ENCODE assay signal across 8 cellular contexts in genomic region chr5:81513982-81514381, GRCh38.
DNase-seq lines count a peak whose midpoint lies in the region; ATAC-seq and TF ChIP-seq lines count a peak whose summit lies in the region.

No MANE protein-coding gene starts in this region.

- H3K4me1 ChIP-seq in CD4-positive, CD25-positive, alpha-beta regulatory T cell (ENCODE audit: control insufficient read depth, insufficient read depth, low read length, poor library complexity, severe bottlenecking) = no peaks in the 10 kb centered on the region
- H3K4me1 ChIP-seq in lower lobe of right lung = no peaks in the 10 kb centered on the region

- H3K4me1 Mint-ChIP-seq in CD4-positive, CD25-positive, alpha-beta regulatory T cell = peaks cover 0 to 2% (median 0%) of the 10 kb centered on the region in 4 donors

- H3K4me3 ChIP-seq in CD4-positive, CD25-positive, alpha-beta regulatory T cell (ENCODE audit: low read depth, low read length) = no peak overlapping the region
- H3K4me3 ChIP-seq in lower lobe of right lung = no peak overlapping the region

- intact Hi-C loops in lower lobe of right lung (cut with DNase I) = loop anchor here (10.0 kb wide), 1 partner anchor 651 kb away; no protein-coding TSS in a partner anchor
- intact Hi-C loops in sciatic nerve (cut with DNase I) = no loop called here

- peaks cover 2% of the 10 kb centered on the region for H3K36me3 Mint-ChIP-seq in CD4-positive, CD25-positive, alpha-beta regulatory T cell

- H3K4me3 Mint-ChIP-seq in CD4-positive, CD25-positive, alpha-beta regulatory T cell = no peak overlapping the region

- H3K27ac ChIP-seq in CD4-positive, CD25-positive, alpha-beta regulatory T cell (ENCODE audit: insufficient read depth, low read length, poor library complexity, severe bottlenecking) = no peak overlapping the region
- H3K27ac ChIP-seq in lower lobe of right lung = no peak overlapping the region

- DNase-seq in CD4-positive, CD25-positive, alpha-beta regulatory T cell = peak in 2 of 3 donors; percentile 10 to 27
- DNase-seq in RPMI8226 (peak; percentile 18), hepatic stellate cell (ENCODE audit: low spot score) (peak; percentile 4), lower lobe of right lung (no peak), GM20000 (ENCODE audit: low spot score) (no peak), sciatic nerve (ENCODE audit: low spot score) (no peak)

- ATAC-seq in CD4-positive, CD25-positive, alpha-beta regulatory T cell (ENCODE audit: low read depth in 2 of 2) = peak in 1 of 2 donors; percentile 44
- peak; percentile 45 for ATAC-seq in GM21786 (IDR thresholded peaks at IDR 0.05; ENCODE audit: unreplicated experiment)
- ATAC-seq in lower lobe of right lung = no peak
- no peak for ATAC-seq in HG03095 (IDR thresholded peaks at IDR 0.05; ENCODE audit: unreplicated experiment)
- ATAC-seq in sciatic nerve = no peak

- no peak overlapping the region for H3K27ac Mint-ChIP-seq in CD4-positive, CD25-positive, alpha-beta regulatory T cell

- no peak for TF ChIP-seq CTCF in lower lobe of right lung (IDR thresholded peaks at IDR 0.05)
- TF ChIP-seq CTCF in GM20000 (IDR thresholded peaks at IDR 0.05; ENCODE audit: extremely low read depth, missing control alignments) = no peak

- H3K27me3 Mint-ChIP-seq in CD4-positive, CD25-positive, alpha-beta regulatory T cell = no peaks in the 10 kb centered on the region

- no peaks in the 10 kb centered on the region for H3K36me3 ChIP-seq in CD4-positive, CD25-positive, alpha-beta regulatory T cell (ENCODE audit: control insufficient read depth, insufficient read depth, low read length)
- no peaks in the 10 kb centered on the region for H3K36me3 ChIP-seq in lower lobe of right lung

- H3K9me3 Mint-ChIP-seq in CD4-positive, CD25-positive, alpha-beta regulatory T cell = no peaks in the 10 kb centered on the region

- no peaks in the 10 kb centered on the region for H3K9me3 ChIP-seq in CD4-positive, CD25-positive, alpha-beta regulatory T cell (ENCODE audit: control insufficient read depth in 2 of 2, low read length in 2 of 2)
- H3K9me3 ChIP-seq in lower lobe of right lung = no peaks in the 10 kb centered on the region

- H3K27me3 ChIP-seq in CD4-positive, CD25-positive, alpha-beta regulatory T cell (ENCODE audit: control insufficient read depth, insufficient read depth, low read length) = no peaks in the 10 kb centered on the region
- no peaks in the 10 kb centered on the region for H3K27me3 ChIP-seq in lower lobe of right lung (ENCODE audit: low read depth)

Comparison
In these comparisons a context has a peak if more than half of its experiments do, and no peak if none do; other contexts are left out.
1. DNase-seq: peak in CD4-positive, CD25-positive, alpha-beta regulatory T cell (2 of 3), RPMI8226 (single experiment) and hepatic stellate cell (single experiment); none in lower lobe of right lung (single experiment), GM20000 (single experiment) and sciatic nerve (single experiment).